19 cellular contexts compared by ENCODE assay signal in genomic region chr1:152190589-152190988, GRCh38. TPM values are rescaled to one million over a fixed set of nuclear protein-coding genes. Genes with fewer than 3 reads are reported as not detected.
DNase-seq lines count a peak whose midpoint lies in the region; ATAC-seq and TF ChIP-seq lines count a peak whose summit lies in the region.
"Had no signal": no experiment of that assay in that cellular context is flagged by ENCODE, and none has a peak within 500 bp of the region (broad histone marks: within the 10 kb centered on the region; RNA-seq: fewer than 3 reads in every experiment).

No MANE protein-coding gene starts in this region.

- peaks cover 15% of the 10 kb centered on the region for H3K9me3 Mint-ChIP-seq in GM23338
- H3K9me3 Mint-ChIP-seq: activated T-helper 17 cell treated with anti-CD3 and anti-CD28 coated beads, Interleukin-2, amount 50 U/mL, for 72 hours; effector memory CD8-positive, alpha-beta T cell; immature natural killer cell; memory B cell had no signal

- no peaks in the 10 kb centered on the region; the same call in 2 of the 3 replicates for H3K36me3 Mint-ChIP-seq in GM23338 (ENCODE audit: low read depth)
- H3K36me3 Mint-ChIP-seq: immature natural killer cell, memory B cell had no signal

- no peak overlapping the region for H3K27ac Mint-ChIP-seq in GM23338
- H3K27ac Mint-ChIP-seq: activated T-helper 17 cell treated with anti-CD3 and anti-CD28 coated beads, Interleukin-2, amount 50 U/mL, for 72 hours; effector memory CD8-positive, alpha-beta T cell; memory B cell had no signal

- DNase-seq in GM23338 (ENCODE audit: low spot score) (no peak), RWPE1 (ENCODE audit: low spot score) (peak; percentile 53), fibroblast of lung (ENCODE audit: low read depth in 2 of 2) (peak; percentile 28 to 36), osteoblast (ENCODE audit: insufficient read length, low spot score, missing footprints) (peak; percentile 66), MG63 (no peak)
- no peak for DNase-seq in activated CD8-positive, alpha-beta memory T cell treated with anti-CD3 and anti-CD28 coated beads for 24 hours
- DNase-seq: NCI-H187 treated with DMSO at 0.1 percent for 48 hours, T-helper 9 cell, trophoblast cell had no signal

- no peaks in the 10 kb centered on the region for H3K27me3 ChIP-seq in GM23338 (ENCODE audit: insufficient read depth)
- H3K27me3 ChIP-seq in fibroblast of lung (ENCODE audit: control insufficient read depth, insufficient read depth, low read length) = no peaks in the 10 kb centered on the region
- peaks cover 7% of the 10 kb centered on the region for H3K27me3 ChIP-seq in osteoblast (ENCODE audit: insufficient read depth, low read length)
- H3K27me3 ChIP-seq in MG63 = no peaks in the 10 kb centered on the region; the same call in 1 of the 2 replicates

- CTCF ChIA-PET in RWPE1 (lab: Yijun Ruan, JAX) = interaction anchor here (2.2 kb wide), 1 partner anchor 268 kb away, joined by 7 read pairs; no protein-coding TSS in a partner anchor

- no peaks in the 10 kb centered on the region for H3K79me2 ChIP-seq in GM23338 (replicated peaks; ENCODE audit: insufficient read depth)
- no peaks in the 10 kb centered on the region for H3K79me2 ChIP-seq in fibroblast of lung (ENCODE audit: control insufficient read depth, insufficient read depth, low read length)
- no peaks in the 10 kb centered on the region for H3K79me2 ChIP-seq in osteoblast (ENCODE audit: insufficient read depth, low read length)

- TF ChIP-seq CTCF in GM23338 (conservative IDR thresholded peaks at IDR 0.05; ENCODE audit: low read depth in 2 of 2) = no peak
- TF ChIP-seq CTCF in RWPE1 (conservative IDR thresholded peaks at IDR 0.05; ENCODE audit: low read depth) = no peak
- TF ChIP-seq CTCF in fibroblast of lung (conservative IDR thresholded peaks at IDR 0.05 in 1 of 2, IDR thresholded peaks at IDR 0.05 in 1 of 2; ENCODE audit: low read depth in 1 of 2, low read length in 2 of 2) = no peak
- no peak for TF ChIP-seq CTCF in osteoblast (IDR thresholded peaks at IDR 0.05; ENCODE audit: extremely low read depth, low read depth, low read length)

- no peaks in the 10 kb centered on the region for H3K4me1 ChIP-seq in GM23338 (ENCODE audit: insufficient read depth)
- no peaks in the 10 kb centered on the region for H3K4me1 ChIP-seq in fibroblast of lung (ENCODE audit: control insufficient read depth, extremely low read depth, insufficient read depth, low read length)
- peaks cover 12% of the 10 kb centered on the region for H3K4me1 ChIP-seq in osteoblast (ENCODE audit: insufficient read depth, low read length)

- no peaks in the 10 kb centered on the region for H3F3A ChIP-seq in GM23338 (replicated peaks; ENCODE audit: low read depth)

- H3K27me3 Mint-ChIP-seq in GM23338 (ENCODE audit: insufficient read depth, low read depth, poor library complexity) = peaks cover 7% of the 10 kb centered on the region
- H3K27me3 Mint-ChIP-seq: effector memory CD8-positive, alpha-beta T cell had no signal

- POLR2A ChIA-PET in RWPE1 (lab: Yijun Ruan, JAX; ENCODE audit: low non-redundant PET) = no interaction called here

- no peaks in the 10 kb centered on the region for H3K4me1 Mint-ChIP-seq in GM23338

- H4K20me1 ChIP-seq in GM23338 (replicated peaks; ENCODE audit: insufficient read depth) (no peaks in the 10 kb centered on the region), fibroblast of lung (ENCODE audit: control insufficient read depth, extremely low read depth, insufficient read depth, low read length) (no peaks in the 10 kb centered on the region), osteoblast (ENCODE audit: insufficient read depth, low read length) (peaks cover 2% of the 10 kb centered on the region)
- H4K20me1 ChIP-seq: BLaER1 had no signal

- H3K4me3 Mint-ChIP-seq in GM23338 = no peak overlapping the region
- H3K4me3 Mint-ChIP-seq: memory B cell had no signal

- H3K4me2 ChIP-seq in GM23338 = no peak overlapping the region
- no peak overlapping the region for H3K4me2 ChIP-seq in fibroblast of lung (ENCODE audit: extremely low read depth, insufficient read depth, low read length)
- H3K4me2 ChIP-seq in osteoblast (ENCODE audit: insufficient read depth, low read length) = no peak overlapping the region
- H3K4me2 ChIP-seq: BLaER1 had no signal

- H3K9me3 ChIP-seq in fibroblast of lung (ENCODE audit: control insufficient read depth, insufficient read depth, low read depth, low read length) (no peaks in the 10 kb centered on the region), osteoblast (ENCODE audit: low read depth, low read length) (no peaks in the 10 kb centered on the region), MG63 (peaks cover 4% of the 10 kb centered on the region; the same call in 1 of the 2 replicates)
- H3K9me3 ChIP-seq: BLaER1 had no signal

- H3K36me3 ChIP-seq in GM23338 (ENCODE audit: insufficient read depth) (no peaks in the 10 kb centered on the region), fibroblast of lung (ENCODE audit: control insufficient read depth, insufficient read depth, low read length) (no peaks in the 10 kb centered on the region), osteoblast (ENCODE audit: insufficient read depth, low read length) (no peaks in the 10 kb centered on the region), MG63 (no peaks in the 10 kb centered on the region)
- H3K36me3 ChIP-seq: BLaER1 had no signal

- H3K27ac ChIP-seq in GM23338 (ENCODE audit: low read depth) (no peak overlapping the region), RWPE1 (no peak overlapping the region), fibroblast of lung (ENCODE audit: insufficient read depth, low read length) (no peak overlapping the region), osteoblast (ENCODE audit: low read depth, low read length) (no peak overlapping the region)
- H3K27ac ChIP-seq: BLaER1 had no signal

- H3K9me2 ChIP-seq in GM23338 (ENCODE audit: insufficient read depth) = no peaks in the 10 kb centered on the region

- H2AFZ ChIP-seq in GM23338 = peak overlapping the region; percentile 23; the same call in 1 of the 2 replicates
- H2AFZ ChIP-seq in fibroblast of lung (ENCODE audit: low read length) = no peak overlapping the region
- no peak overlapping the region for H2AFZ ChIP-seq in osteoblast (ENCODE audit: low read length)

- no peak overlapping the region for H3K9ac ChIP-seq in fibroblast of lung (ENCODE audit: insufficient read depth, low read length)
- H3K9ac ChIP-seq: BLaER1 had no signal

- ATAC-seq in GM23338 (no peak), HG03469 (IDR thresholded peaks at IDR 0.05; ENCODE audit: unreplicated experiment) (no peak)

- no peak overlapping the region for H3K4me3 ChIP-seq in GM23338
- H3K4me3 ChIP-seq in fibroblast of lung (replicated peaks in 1 of 4; ENCODE audit: control extremely low read depth in 1 of 4, insufficient read depth in 1 of 4, low read depth in 3 of 4, low read length in 4 of 4) = no peak overlapping the region
- H3K4me3 ChIP-seq in osteoblast (ENCODE audit: insufficient read depth, low read length) = no peak overlapping the region
- H3K4me3 ChIP-seq in MG63 = no peak overlapping the region
- H3K4me3 ChIP-seq: BLaER1 had no signal

TF ChIP-seq in GM23338, 12 proteins besides CTCF, POLR2A, EP300 and RAD21 (continues in another document):
- TF ChIP-seq ETS1 (IDR thresholded peaks at IDR 0.05) (no peak), EZH2phosphoT487 (IDR thresholded peaks at IDR 0.05; ENCODE audit: unreplicated experiment) (no peak), NANOG (IDR thresholded peaks at IDR 0.05; ENCODE audit: borderline replicate concordance) (no peak)

RNA-seq across cellular contexts. Expression of gene RPTN, which starts 31.6 kb away (rescaled TPM):
- not detected in 2 replicates for total RNA-seq in GM23338 (2014; rRNA removed; shearing (Covaris generic))
- polyA plus RNA-seq in GM23338 (2016; fragmentation: Nextera tagmentation; extraction: Ambion mirVana) (not detected in 2 replicates), fibroblast of lung (not detected in 2 replicates)
- total RNA-seq in fibroblast of lung (not detected in 2 replicates), osteoblast (0.29 and 0.36 TPM in 2 replicates)
- not detected in 2 replicates for polyA plus RNA-seq in fibroblast of lung (2012)
- polyA minus RNA-seq in fibroblast of lung (ENCODE audit: low replicate concordance) = not detected in 2 replicates
- not detected in 2 replicates for total RNA-seq in MG63 (2014; rRNA removed; shearing (Covaris generic); ENCODE audit: low replicate concordance)
- total RNA-seq: activated T-helper 17 cell treated with anti-CD3 and anti-CD28 coated beads, Interleukin-2, amount 50 U/mL, for 72 hours; HT1080; SK-MEL-5 had no signal
- polyA plus RNA-seq: adipose tissue, immature natural killer cell, neural cell had no signal

RNA-seq across cellular contexts. Expression of gene HRNR, which starts 33.4 kb away (rescaled TPM):
- not detected in 2 replicates for total RNA-seq in GM23338 (2014; rRNA removed; shearing (Covaris generic))
- not detected in 2 replicates for polyA plus RNA-seq in GM23338 (2016; fragmentation: Nextera tagmentation; extraction: Ambion mirVana)
- not detected in 2 replicates for total RNA-seq in fibroblast of lung
- polyA plus RNA-seq in fibroblast of lung = not detected in 2 replicates
- 0.01 and 0.07 TPM in 2 replicates for polyA plus RNA-seq in fibroblast of lung (2012)
- 0.30 TPM in 1 of 2 replicates, not detected in the other for polyA minus RNA-seq in fibroblast of lung (ENCODE audit: low replicate concordance)
- not detected in 2 replicates for total RNA-seq in osteoblast
- total RNA-seq in MG63 (2014; rRNA removed; shearing (Covaris generic); ENCODE audit: low replicate concordance) = not detected in 2 replicates
- total RNA-seq: activated T-helper 17 cell treated with anti-CD3 and anti-CD28 coated beads, Interleukin-2, amount 50 U/mL, for 72 hours; HT1080; SK-MEL-5 had no signal
- polyA plus RNA-seq: immature natural killer cell, neural cell had no signal

Comparison
In these comparisons a context has a peak if more than half of its experiments do, and no peak if none do; other contexts are left out.
1. DNase-seq: peak in RWPE1 (single experiment), fibroblast of lung (2 of 2) and osteoblast (single experiment); none in GM23338 (single experiment), activated CD8-positive, alpha-beta memory T cell treated with anti-CD3 and anti-CD28 coated beads for 24 hours (single experiment) and MG63 (single experiment).